20 cellular contexts compared by ENCODE assay signal in genomic region chr4:126708716-126709115, GRCh38.
"Had no signal": no experiment of that assay in that cellular context is flagged by ENCODE, and none has a peak within 500 bp of the region (broad histone marks: within the 10 kb centered on the region; RNA-seq: fewer than 3 reads in every experiment).

No MANE protein-coding gene starts in this region.

- ATAC-seq: activated CD4-positive, alpha-beta T cell treated with anti-CD3 and anti-CD28 coated beads for 36 hours; gastrocnemius medialis; left ventricle myocardium superior; mucosa of descending colon; pancreas; psoas muscle; right cardiac atrium; upper lobe of right lung had no signal

- H3K9me3 ChIP-seq: esophagus muscularis mucosa, gastrocnemius medialis, pancreas, psoas muscle, upper lobe of right lung had no signal

- H3K4me1 ChIP-seq: esophagus muscularis mucosa, gastrocnemius medialis, pancreas, psoas muscle, upper lobe of right lung had no signal

- DNase-seq: activated B cell treated with CpG ODN at 0.5 μM for 24 hours; activated CD4-positive, alpha-beta T cell treated with anti-CD3 and anti-CD28 coated beads for 36 hours; activated CD4-positive, alpha-beta T cell treated with anti-CD3 and anti-CD28 coated beads, Interleukin-2, amount 50 U/mL, for 48 hours; activated naive CD4-positive, alpha-beta T cell treated with Interleukin-2 at 50 U/mL for 16 hours; activated naive CD8-positive, alpha-beta T cell treated with anti-CD3 and anti-CD28 coated beads for 36 hours; activated T-cell treated with anti-CD3 and anti-CD28 coated beads, Interleukin-2, amount 50 U/mL, for 48 hours; effector CD8-positive, alpha-beta T cell; gastrocnemius medialis; hippocampal formation; left ventricle myocardium superior; mucosa of descending colon; nephron progenitor cell; pancreas; psoas muscle; right cardiac atrium; stimulated activated CD4-positive, alpha-beta T cell treated with anti-CD3 and anti-CD28 coated beads, Interleukin-4, amount 100 ng/mL, for 24 hours; stimulated activated naive CD4-positive, alpha-beta T cell treated with Interleukin-2 at 50 U/mL for 16 hours; T-helper 9 cell; upper lobe of right lung had no signal

- H3K27me3 ChIP-seq: esophagus muscularis mucosa, gastrocnemius medialis, pancreas, upper lobe of right lung had no signal

- H3K27ac ChIP-seq: esophagus muscularis mucosa, gastrocnemius medialis, pancreas, psoas muscle, upper lobe of right lung had no signal

- FAIRE-seq: pancreas had no signal

- H3K36me3 ChIP-seq: esophagus muscularis mucosa, gastrocnemius medialis, pancreas, upper lobe of right lung had no signal

- H3K4me3 ChIP-seq: esophagus muscularis mucosa, gastrocnemius medialis, mucosa of descending colon, pancreas, psoas muscle, upper lobe of right lung had no signal
